In genomic region chr3:172107403-172107802, GRCh38 we compare ENCODE assay signal across 8 cellular contexts.
DNase-seq lines count a peak whose midpoint lies in the region; ATAC-seq lines count a peak whose summit lies in the region.

No MANE protein-coding gene starts in this region.

- no peaks in the 10 kb centered on the region for H3K9me3 Mint-ChIP-seq in memory B cell

- H3K27ac Mint-ChIP-seq in memory B cell = peak overlapping the region; percentile 40

- ATAC-seq in left cardiac atrium (peak; percentile 4 to 41), HG03139 (IDR thresholded peaks at IDR 0.05; ENCODE audit: unreplicated experiment) (peak; percentile 87), memory B cell (ENCODE audit: low read depth) (peak; percentile 78)

- H3K36me3 Mint-ChIP-seq in memory B cell = peaks cover 3% of the 10 kb centered on the region

- intact Hi-C loops in left cardiac atrium (cut with DNase I) = loop anchor here in 1 of 2 donors (5.0 kb wide), 1 partner anchor 65 kb away; no protein-coding TSS in a partner anchor
- intact Hi-C loops in cardiac septum (cut with DNase I) = no loop called here

- no peak for DNase-seq in left cardiac atrium
- no peak for DNase-seq in cardiac septum (ENCODE audit: low spot score)
- DNase-seq in activated CD4-positive, alpha-beta T cell treated with anti-CD3 and anti-CD28 coated beads, Interleukin-2, amount 50 U/mL, for 4 hours = peak; percentile 19 to 22
- DNase-seq in memory B cell (ENCODE audit: low spot score in 2 of 2) = peak in 1 of 2 donors; percentile 18
- no peak for DNase-seq in NCI-H2196 treated with DMSO at 0.1 percent for 48 hours (lab: John Stamatoyannopoulos, UW; ENCODE audit: unreplicated experiment)
- no peak for DNase-seq in NCI-H226
- no peak for DNase-seq in T1000 (lab: John Stamatoyannopoulos, UW)

- H3K4me3 Mint-ChIP-seq in memory B cell = peak overlapping the region; percentile 62

- peaks cover 21% of the 10 kb centered on the region for H3K4me1 Mint-ChIP-seq in memory B cell

- peaks cover 15% of the 10 kb centered on the region for H3K27me3 Mint-ChIP-seq in memory B cell

Comparison
In these comparisons a context has a peak if more than half of its experiments do, and no peak if none do; other contexts are left out.
1. ATAC-seq: peak in every context shown above with its lines; median percentile 87 in HG03139; 78 in memory B cell; 22 in left cardiac atrium.
2. DNase-seq: peak in activated CD4-positive, alpha-beta T cell treated with anti-CD3 and anti-CD28 coated beads, Interleukin-2, amount 50 U/mL, for 4 hours (2 of 2); none in left cardiac atrium (single experiment), cardiac septum (single experiment), NCI-H2196 treated with DMSO at 0.1 percent for 48 hours (single experiment), NCI-H226 (single experiment) and T1000 (single experiment).